Comparison of ENCODE assay signal across 1 cellular context in the genomic region with DNA sequence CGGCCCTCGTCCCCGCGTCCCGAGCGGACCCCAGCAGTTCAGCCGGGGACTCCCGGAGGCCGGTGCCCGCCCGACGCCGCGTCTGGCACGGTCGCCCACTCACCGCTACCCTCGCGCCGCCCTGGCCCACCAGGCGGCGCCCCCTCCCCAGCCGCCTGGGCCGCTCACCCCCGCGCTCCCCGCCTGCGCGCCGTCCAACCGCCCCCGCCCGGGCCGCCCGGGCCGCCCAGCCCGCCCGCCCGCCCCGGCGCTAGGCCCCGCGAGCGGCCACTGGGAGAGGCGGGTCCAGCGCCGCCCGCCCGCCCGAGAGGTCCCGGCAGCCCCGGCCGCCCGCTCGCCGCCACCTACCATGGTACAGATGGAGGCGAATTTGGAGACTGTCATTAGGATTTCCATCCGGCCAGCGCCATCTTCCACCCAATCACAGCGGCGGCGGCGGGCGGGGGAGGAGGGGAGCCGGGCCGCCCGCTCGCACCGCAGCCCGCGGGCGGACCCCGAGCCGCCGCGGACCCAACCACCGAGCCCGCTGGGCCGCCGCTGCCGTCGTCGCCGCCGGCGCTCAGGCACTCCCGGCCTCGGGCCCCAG.
TF ChIP-seq lines count a peak whose summit lies in the region.

Gene USP12, minus strand, starts transcription at position 568 of the 586 bp plus-strand sequence. Its CDS starts 172 bp downstream, at position 396.

TF ChIP-seq in HepG2, 621 proteins besides CTCF, POLR2A, EP300 and RAD21 (continued from another document):
- TF ChIP-seq MXD3 (CRISPR knock-in tag; IDR thresholded peaks at IDR 0.05) = 0 out of 2 replicates have a peak, but pooled peaks have one; percentile 2
- TF ChIP-seq MBD4 (IDR thresholded peaks at IDR 0.05; ENCODE audit: borderline replicate concordance, low read length) = no peak
- TF ChIP-seq NONO (IDR thresholded peaks at IDR 0.05) = no peak
- TF ChIP-seq NONO (CRISPR knock-in tag; conservative IDR thresholded peaks at IDR 0.05) = no peak; the same call in 1 of the 2 replicates
- TF ChIP-seq ZNF343 (CRISPR knock-in tag; IDR thresholded peaks at IDR 0.05) = no peak
- TF ChIP-seq ZNF331 (CRISPR knock-in tag; IDR thresholded peaks at IDR 0.05) = no peak
- TF ChIP-seq HOXA7 (CRISPR knock-in tag; IDR thresholded peaks at IDR 0.05) = no peak
- TF ChIP-seq HNF4A (CRISPR knock-in tag; IDR thresholded peaks at IDR 0.05) = no peak
- TF ChIP-seq CEBPB (IDR thresholded peaks at IDR 0.05; ENCODE audit: borderline replicate concordance, low read depth, low read length) = no peak
- TF ChIP-seq POLR2G (IDR thresholded peaks at IDR 0.05; ENCODE audit: low read depth, low read length) = 0 out of 2 replicates have a peak, but pooled peaks have one; percentile 26
- TF ChIP-seq SIN3A (IDR thresholded peaks at IDR 0.05; ENCODE audit: borderline replicate concordance, low read depth, low read length) = no peak
- TF ChIP-seq ZFY (CRISPR knock-in tag; IDR thresholded peaks at IDR 0.05) = peak; percentile 42; the same call in 1 of the 2 replicates
- TF ChIP-seq ZBTB7A (CRISPR knock-in tag; IDR thresholded peaks at IDR 0.05) = no peak
- TF ChIP-seq MYC (CRISPR knock-in tag; IDR thresholded peaks at IDR 0.05; ENCODE audit: borderline replicate concordance) = 0 out of 2 replicates have a peak, but pooled peaks have one; percentile 5
- TF ChIP-seq ZNF749 (CRISPR knock-in tag; IDR thresholded peaks at IDR 0.05; ENCODE audit: borderline replicate concordance) = no peak
- no peak for TF ChIP-seq PLSCR1 (CRISPR knock-in tag; IDR thresholded peaks at IDR 0.05; ENCODE audit: borderline replicate concordance)
- TF ChIP-seq ATM (IDR thresholded peaks at IDR 0.05; ENCODE audit: borderline replicate concordance) = no peak
- TF ChIP-seq ARNT2 (CRISPR knock-in tag; IDR thresholded peaks at IDR 0.05; ENCODE audit: low read depth) = no peak
- TF ChIP-seq POGK (CRISPR knock-in tag; conservative IDR thresholded peaks at IDR 0.05) = no peak
- peak; percentile 81 for TF ChIP-seq ZNF777 (CRISPR knock-in tag; IDR thresholded peaks at IDR 0.05)
- TF ChIP-seq NR2C2 (CRISPR knock-in tag; IDR thresholded peaks at IDR 0.05; ENCODE audit: borderline replicate concordance) = no peak
- TF ChIP-seq ADNP (CRISPR knock-in tag; IDR thresholded peaks at IDR 0.05) = no peak
- no peak for TF ChIP-seq MTF1 (CRISPR knock-in tag; IDR thresholded peaks at IDR 0.05)
- TF ChIP-seq FIP1L1 (IDR thresholded peaks at IDR 0.05; ENCODE audit: borderline replicate concordance, insufficient read depth, low read depth, low read length) = no peak
TF ChIP-seq in HepG2: peak in this region for 6.
